In the genomic region with DNA sequence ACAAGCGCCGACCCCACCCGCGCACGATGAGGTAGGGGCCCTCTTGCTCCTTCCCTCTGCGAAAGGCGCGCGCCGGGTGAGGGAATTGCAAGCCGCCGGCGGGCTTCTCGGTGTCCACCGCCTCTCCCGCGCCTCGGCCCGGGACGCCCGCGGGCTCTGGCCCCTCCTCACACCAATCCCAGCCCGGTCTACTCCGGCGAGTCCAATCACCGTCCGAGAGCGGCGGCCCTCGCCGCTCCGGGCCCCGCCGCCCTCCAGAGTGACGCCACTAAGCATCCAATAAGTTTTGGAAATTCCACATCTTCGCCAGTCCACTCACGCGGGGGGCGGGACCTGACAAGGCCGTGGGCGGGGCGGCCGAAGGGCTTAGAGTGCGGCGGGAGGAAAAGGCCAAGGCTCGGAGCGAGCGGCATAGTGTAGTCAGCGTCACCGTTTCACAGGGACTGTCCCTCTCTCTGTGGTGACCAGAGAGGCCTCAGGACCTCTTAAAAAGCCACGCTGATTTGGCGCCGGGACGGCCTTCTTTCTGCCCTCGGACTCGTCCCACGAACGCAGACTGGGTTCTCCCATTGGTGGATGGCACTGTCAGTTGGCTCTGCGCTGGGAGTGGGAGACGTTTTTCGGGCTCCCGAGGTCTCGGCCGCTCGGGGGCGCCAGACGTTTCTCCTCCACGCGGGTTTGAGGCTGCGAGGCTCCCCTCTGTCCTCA, we compare ENCODE assay signal across 8 cellular contexts. TPM values are rescaled to one million over a fixed set of nuclear protein-coding genes. Genes with fewer than 3 reads are reported as not detected.
A peak's percentile ranks its signal among the peaks of the same experiment; 100 is the strongest.
DNase-seq lines count a peak whose midpoint lies in the region; ATAC-seq and TF ChIP-seq lines count a peak whose summit lies in the region.

A gene with protein sequence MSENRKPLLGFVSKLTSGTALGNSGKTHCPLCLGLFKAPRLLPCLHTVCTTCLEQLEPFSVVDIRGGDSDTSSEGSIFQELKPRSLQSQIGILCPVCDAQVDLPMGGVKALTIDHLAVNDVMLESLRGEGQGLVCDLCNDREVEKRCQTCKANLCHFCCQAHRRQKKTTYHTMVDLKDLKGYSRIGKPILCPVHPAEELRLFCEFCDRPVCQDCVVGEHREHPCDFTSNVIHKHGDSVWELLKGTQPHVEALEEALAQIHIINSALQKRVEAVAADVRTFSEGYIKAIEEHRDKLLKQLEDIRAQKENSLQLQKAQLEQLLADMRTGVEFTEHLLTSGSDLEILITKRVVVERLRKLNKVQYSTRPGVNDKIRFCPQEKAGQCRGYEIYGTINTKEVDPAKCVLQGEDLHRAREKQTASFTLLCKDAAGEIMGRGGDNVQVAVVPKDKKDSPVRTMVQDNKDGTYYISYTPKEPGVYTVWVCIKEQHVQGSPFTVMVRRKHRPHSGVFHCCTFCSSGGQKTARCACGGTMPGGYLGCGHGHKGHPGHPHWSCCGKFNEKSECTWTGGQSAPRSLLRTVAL (minus strand): TSS at position 161 of the 708 bp plus-strand sequence. CDS start 548 bp downstream, outside the sequence.

- H3K4me3 ChIP-seq in lung, result peak within 1 kb of the TSS; percentile 52

- no peaks in the 10 kb centered on the region for H3K36me3 Mint-ChIP-seq in CD4-positive, alpha-beta T cell (ENCODE audit: low read depth)
- H3K36me3 Mint-ChIP-seq in activated CD8-positive, alpha-beta T cell treated with anti-CD3 and anti-CD28 coated beads, Interleukin-2, amount 10 ng/mL, durations not matched to agents 7 days and 5 days (ENCODE audit: low read depth), result no peaks in the 10 kb centered on the region

- H3K27ac ChIP-seq in CD4-positive, alpha-beta T cell (ENCODE audit: low read depth, low read length), result no peak within 1 kb of the TSS
- H3K27ac ChIP-seq in lung (ENCODE audit: low read depth in 1 of 2, low read length in 1 of 2), result peak within 1 kb of the TSS; percentile 86 to 91

- DNase-seq in CD4-positive, alpha-beta T cell, result peak; percentile 69 to 82 (median 78)
- DNase-seq in NCI-H82 (lab: John Stamatoyannopoulos, UW) (peak; percentile 98), lung (ENCODE audit: low spot score) (peak; percentile 96)
- peak; percentile 84 for DNase-seq in activated CD8-positive, alpha-beta T cell treated with anti-CD3 and anti-CD28 coated beads, Interleukin-2, amount 10 ng/mL, durations not matched to agents 7 days and 5 days
- DNase-seq in effector CD4-positive, alpha-beta T cell, result peak; percentile 75
- DNase-seq in stimulated activated CD4-positive, alpha-beta T cell treated with anti-CD3 and anti-CD28 coated beads, TNF-alpha, amount 100 ng/mL, for 24 hours (ENCODE audit: low read depth in 3 of 3), result peak; percentile 56 to 84 (median 61)

- H3K27me3 Mint-ChIP-seq in CD4-positive, alpha-beta T cell, result peaks cover 7% of the 10 kb centered on the region
- peaks cover 16% of the 10 kb centered on the region for H3K27me3 Mint-ChIP-seq in activated CD8-positive, alpha-beta T cell treated with anti-CD3 and anti-CD28 coated beads, Interleukin-2, amount 10 ng/mL, durations not matched to agents 7 days and 5 days (ENCODE audit: low read depth)

- no peaks in the 10 kb centered on the region for H3K9me3 Mint-ChIP-seq in CD4-positive, alpha-beta T cell
- no peaks in the 10 kb centered on the region for H3K9me3 Mint-ChIP-seq in activated CD8-positive, alpha-beta T cell treated with anti-CD3 and anti-CD28 coated beads, Interleukin-2, amount 10 ng/mL, durations not matched to agents 7 days and 5 days (ENCODE audit: insufficient read depth)

- ATAC-seq in CD4-positive, alpha-beta T cell (ENCODE audit: poor library complexity), result peak; percentile 89
- ATAC-seq in GM19397 (IDR thresholded peaks at IDR 0.05; ENCODE audit: unreplicated experiment) (peak; percentile 87), HG03565 (IDR thresholded peaks at IDR 0.05; ENCODE audit: unreplicated experiment) (peak; percentile 81), lung (ENCODE audit: insufficient read depth, low FRiP score) (peak; percentile 94)
- peak; percentile 87 for ATAC-seq in activated CD8-positive, alpha-beta T cell treated with anti-CD3 and anti-CD28 coated beads, Interleukin-2, amount 10 ng/mL, durations not matched to agents 7 days and 5 days

- H3K27ac Mint-ChIP-seq in CD4-positive, alpha-beta T cell, result no peak within 1 kb of the TSS
- H3K27ac Mint-ChIP-seq in activated CD8-positive, alpha-beta T cell treated with anti-CD3 and anti-CD28 coated beads, Interleukin-2, amount 10 ng/mL, durations not matched to agents 7 days and 5 days, result peak within 1 kb of the TSS; percentile 22

- intact Hi-C loops in CD4-positive, alpha-beta T cell (cut with DNase I, micrococcal nuclease), result loop anchor here in 1 of 2 experiments (2.0 to 10.0 kb wide), 3 partner anchors 61 to 636 kb away; partner anchors contain the start of genes TENT5C and TTF2

- H3K4me1 ChIP-seq in lung (ENCODE audit: control insufficient read depth in 2 of 2, insufficient read depth in 2 of 2, low read length in 2 of 2), result peaks cover 0 to 8% of the 10 kb centered on the region in 2 donors

- H3K27me3 ChIP-seq in CD4-positive, alpha-beta T cell (ENCODE audit: control insufficient read depth, insufficient read depth, low read length), result no peaks in the 10 kb centered on the region
- H3K27me3 ChIP-seq in lung (ENCODE audit: control insufficient read depth, insufficient read depth), result no peaks in the 10 kb centered on the region

- CTCF ChIA-PET in CD4-positive, alpha-beta T cell (lab: Charles Lee), result interaction anchor here (0.6 to 2.2 kb wide), 6 partner anchors 14 to 64 kb away, joined by 3 to 8 read pairs (median 4); no protein-coding TSS in a partner anchor
- CTCF ChIA-PET in activated CD8-positive, alpha-beta T cell treated with anti-CD3 and anti-CD28 coated beads, Interleukin-2, amount 10 ng/mL, durations not matched to agents 7 days and 5 days (lab: Charles Lee), result interaction anchor here (0.8 to 2.8 kb wide), 7 partner anchors 29 to 807 kb away, joined by 3 to 12 read pairs (median 5); partner anchors contain the start of gene TTF2

- no peaks in the 10 kb centered on the region for H3K36me3 ChIP-seq in lung (ENCODE audit: control insufficient read depth in 2 of 2, insufficient read depth in 2 of 2, low read length in 2 of 2)

- peaks cover 9% of the 10 kb centered on the region for H3K4me1 Mint-ChIP-seq in CD4-positive, alpha-beta T cell (ENCODE audit: low read depth)
- H3K4me1 Mint-ChIP-seq in activated CD8-positive, alpha-beta T cell treated with anti-CD3 and anti-CD28 coated beads, Interleukin-2, amount 10 ng/mL, durations not matched to agents 7 days and 5 days (ENCODE audit: low read depth), result peaks cover 6% of the 10 kb centered on the region

- H3K4me3 Mint-ChIP-seq in CD4-positive, alpha-beta T cell, result peak within 1 kb of the TSS; percentile 87
- peak within 1 kb of the TSS; percentile 75 for H3K4me3 Mint-ChIP-seq in activated CD8-positive, alpha-beta T cell treated with anti-CD3 and anti-CD28 coated beads, Interleukin-2, amount 10 ng/mL, durations not matched to agents 7 days and 5 days

- TF ChIP-seq CTCF in CD4-positive, alpha-beta T cell (IDR thresholded peaks at IDR 0.05), result peak; percentile 78
- peak; percentile 66 for TF ChIP-seq CTCF in lung (IDR thresholded peaks at IDR 0.05; ENCODE audit: control extremely low read depth, extremely low read depth)

- POLR2A ChIA-PET in CD4-positive, alpha-beta T cell (lab: Charles Lee), result no interaction called here
- POLR2A ChIA-PET in activated CD8-positive, alpha-beta T cell treated with anti-CD3 and anti-CD28 coated beads, Interleukin-2, amount 10 ng/mL, durations not matched to agents 7 days and 5 days (lab: Charles Lee), result no interaction called here

- WGBS in lung, 2 donors, result 1% methylated on average over 67 to 70 of the region's 70 CpGs

- no peaks in the 10 kb centered on the region for H3K9me3 ChIP-seq in CD4-positive, alpha-beta T cell (ENCODE audit: control insufficient read depth, low read length)
- no peaks in the 10 kb centered on the region for H3K9me3 ChIP-seq in lung (ENCODE audit: control insufficient read depth in 2 of 2, insufficient read depth in 1 of 2, low read length in 1 of 2)

RNA-seq across cellular contexts. Expression of the gene that starts here (rescaled TPM):
- under 1 TPM; 0.25 to 0.88 TPM for total RNA-seq in CD4-positive, alpha-beta T cell
- total RNA-seq in activated CD8-positive, alpha-beta T cell treated with anti-CD3 and anti-CD28 coated beads, Interleukin-2, amount 10 ng/mL, durations not matched to agents 7 days and 5 days, result under 1 TPM; 0.44 to 0.87 TPM
- total RNA-seq in lung, result 1 to 10 TPM; 3.1 to 6.0 TPM
- polyA plus RNA-seq in lung, result 1 to 10 TPM in 1 of 2 donors, under 1 TPM in 1; 0.41 to 2.8 TPM

Comparison
In these comparisons a context has a peak if more than half of its experiments do, and no peak if none do; other contexts are left out.
1. Peak in DNase-seq and ATAC-seq in CD4-positive, alpha-beta T cell; RNA of the gene not detected or under 1 TPM.
2. Peak in DNase-seq and ATAC-seq in activated CD8-positive, alpha-beta T cell treated with anti-CD3 and anti-CD28 coated beads, Interleukin-2, amount 10 ng/mL, durations not matched to agents 7 days and 5 days; RNA of the gene not detected or under 1 TPM.